In genomic region chr17:57747221-57748017, GRCh38 we compare ENCODE assay signal across 9 cellular contexts. TPM values are rescaled to one million over a fixed set of nuclear protein-coding genes. Genes with fewer than 3 reads are reported as not detected.
DNase-seq lines count a peak whose midpoint lies in the region; ATAC-seq, FAIRE-seq and TF ChIP-seq lines count a peak whose summit lies in the region.
"Had no signal": no experiment of that assay in that cellular context is flagged by ENCODE, and none has a peak within 500 bp of the region (broad histone marks: within the 10 kb centered on the region; RNA-seq: fewer than 3 reads in every experiment).

No MANE protein-coding gene starts in this region.

- H3K27me3 ChIP-seq in GM12878 (replicated peaks in 1 of 2; ENCODE audit: control insufficient read depth in 2 of 2, insufficient read depth in 2 of 2, low read length in 1 of 2) (no peaks in the 10 kb centered on the region; a peak in 2 of 4 replicates), iPS DF 6.9 (ENCODE audit: control insufficient read depth, insufficient read depth, low read length) (no peaks in the 10 kb centered on the region)

- H3K4me3 ChIP-seq in NB4 (ENCODE audit: low read depth, low read length) (no peak overlapping the region), SK-N-MC (no peak overlapping the region), GM12878 (no peak overlapping the region), iPS DF 6.9 (ENCODE audit: low read length) (no peak overlapping the region)

- H3K79me2 ChIP-seq in GM12878 (ENCODE audit: control insufficient read depth, insufficient read depth, low read length): no peaks in the 10 kb centered on the region

- peak; percentile 83 for ATAC-seq in GM12878
- no peak for ATAC-seq in GM21423 (IDR thresholded peaks at IDR 0.05; ENCODE audit: unreplicated experiment)

- WGBS in GM12878 (ENCODE audit: insufficient coverage, insufficient replicate concordance, low lambda C conversion rate, missing lambda C conversion rate): 13% methylated on average over 6 of the region's 6 CpGs
- WGBS in iPS DF 6.9 (ENCODE audit: insufficient coverage, insufficient read length): no CpG with 5 or more reads among the region's 6 CpGs

- peaks cover 12% of the 10 kb centered on the region for H3K4me1 ChIP-seq in GM12878 (ENCODE audit: control insufficient read depth, insufficient read depth, low read length)
- H3K4me1 ChIP-seq in iPS DF 6.9 (ENCODE audit: control insufficient read depth, insufficient read depth, low read length): no peaks in the 10 kb centered on the region; the same call in 1 of the 2 replicates

- H3K36me3 ChIP-seq in SK-N-MC (ENCODE audit: insufficient read depth, low read length): no peaks in the 10 kb centered on the region
- H3K36me3 ChIP-seq in GM12878 (ENCODE audit: control insufficient read depth in 2 of 2, insufficient read depth in 2 of 2, low read length in 1 of 2): no peaks in the 10 kb centered on the region
- H3K36me3 ChIP-seq in iPS DF 6.9 (ENCODE audit: control insufficient read depth, insufficient read depth, low read length): no peaks in the 10 kb centered on the region

- H3K4me2 ChIP-seq in GM12878 (ENCODE audit: control insufficient read depth, insufficient read depth): no peak overlapping the region

- DNase-seq in NK-92 treated with Interleukin-12 subunit alpha and Interleukin-12 subunit beta, amount 100 ng/mL, for 24 hours (lab: John Stamatoyannopoulos, UW): peak; percentile 8
- no peak for DNase-seq in NK-92 (lab: John Stamatoyannopoulos, UW; ENCODE audit: unreplicated experiment)
- peak; percentile 80 for DNase-seq in NB4 (ENCODE audit: low read depth)
- peak; percentile 39 for DNase-seq in SK-N-MC (ENCODE audit: low read depth, low spot score)
- no peak for DNase-seq in GM12878 (ENCODE audit: low read depth, low spot score)
- peak; percentile 35 for DNase-seq in iPS DF 6.9 (ENCODE audit: low read depth, low spot score)
- peak; percentile 13 for DNase-seq in stimulated activated CD4-positive, alpha-beta T cell treated with anti-CD3 and anti-CD28 coated beads, Interleukin-12 subunit alpha, Interleukin-12 subunit beta, amount 100 ng/mL, for 4 hours

- BruUV-seq in GM12878 (replicated peaks; lab: Mats Ljungman, UMichigan): no TSS peak

- SMC1A ChIA-PET in GM12878 (lab: Charles Lee; ENCODE audit: uncharacterized antibody, unreplicated experiment): interaction anchor here (0.6 to 2.7 kb wide), 21 partner anchors 9 to 645 kb away, joined by 3 to 24 read pairs (median 3); no protein-coding TSS in a partner anchor

- no peak overlapping the region for H2AFZ ChIP-seq in GM12878 (ENCODE audit: control insufficient read depth, low read depth, low read length)

- in situ Hi-C loops in GM12878 (cut with MboI): loop anchor here (5.0 kb wide), 2 partner anchors 505 to 620 kb away; no protein-coding TSS in a partner anchor

- POLR2A ChIA-PET in GM12878 (lab: Charles Lee): no interaction called here

- TF ChIP-seq CTCF in NB4 (IDR thresholded peaks at IDR 0.05; ENCODE audit: low read depth, low read length): peak; percentile 72
- peak; percentile 79 to 87 (median 84) for TF ChIP-seq CTCF in GM12878 (IDR thresholded peaks at IDR 0.05 in 2 of 3, conservative IDR thresholded peaks at IDR 0.05 in 1 of 3; ENCODE audit: control insufficient read depth in 2 of 3, extremely low read depth in 1 of 3, insufficient read depth in 1 of 3, low read depth in 3 of 3, low read length in 3 of 3)

- peak; percentile 94 for TF ChIP-seq RAD21 in GM12878 (IDR thresholded peaks at IDR 0.05; ENCODE audit: insufficient read depth, low read depth, low read length)

- CTCF ChIA-PET in GM12878 (lab: Yijun Ruan, JAX): interaction anchor here (0.5 to 3.3 kb wide), 44 partner anchors 8 to 656 kb away, joined by 3 to 34 read pairs (median 4); no protein-coding TSS in a partner anchor

- FAIRE-seq in GM12878 (lab: Jason Lieb, UNC): peak; percentile 78

- H3K9me3 ChIP-seq in SK-N-MC (ENCODE audit: low read depth, low read length) (no peaks in the 10 kb centered on the region), GM12878 (replicated peaks; ENCODE audit: control insufficient read depth, insufficient read depth, low read length) (no peaks in the 10 kb centered on the region), iPS DF 6.9 (ENCODE audit: control insufficient read depth, insufficient read depth, low read length) (no peaks in the 10 kb centered on the region)

- no peak for TF ChIP-seq POLR2A in NB4 (IDR thresholded peaks at IDR 0.05; ENCODE audit: extremely low read depth, insufficient read length)
- TF ChIP-seq POLR2A in GM12878 (IDR thresholded peaks at IDR 0.05; ENCODE audit: low read depth, low read length): no peak

- no peak overlapping the region for H3K9ac ChIP-seq in SK-N-MC (ENCODE audit: insufficient read length)
- no peak overlapping the region for H3K9ac ChIP-seq in GM12878 (ENCODE audit: control insufficient read depth, insufficient read depth, low read length)

- RAD21 ChIA-PET in GM12878 (lab: Charles Lee; ENCODE audit: unreplicated experiment): interaction anchor here (0.5 to 1.8 kb wide), 24 partner anchors 10 to 928 kb away, joined by 3 to 37 read pairs (median 4); no protein-coding TSS in a partner anchor

- H4K20me1 ChIP-seq in GM12878 (ENCODE audit: control insufficient read depth, insufficient read depth): no peaks in the 10 kb centered on the region

- intact Hi-C loops in GM12878 (cut with micrococcal nuclease; ENCODE audit: unreplicated experiment): loop anchor here (1.0 to 5.0 kb wide), 5 partner anchors 75 to 617 kb away; no protein-coding TSS in a partner anchor

- TF ChIP-seq EP300 in GM12878 (IDR thresholded peaks at IDR 0.05; ENCODE audit: borderline replicate concordance in 1 of 2, control insufficient read depth in 1 of 2, low read depth in 2 of 2, low read length in 2 of 2): no peak

- no peak overlapping the region for H3K27ac ChIP-seq in SK-N-MC
- H3K27ac ChIP-seq in GM12878 (ENCODE audit: control insufficient read depth, insufficient read depth): no peak overlapping the region
- H3K27ac ChIP-seq in iPS DF 6.9 (ENCODE audit: low read length): no peak overlapping the region
- H3K27ac ChIP-seq: epithelial cell of prostate had no signal

TF ChIP-seq in GM12878, 131 proteins besides CTCF, POLR2A, EP300 and RAD21:
- TF ChIP-seq CBFB (IDR thresholded peaks at IDR 0.05; ENCODE audit: low read depth) (no peak), SMC3 (IDR thresholded peaks at IDR 0.05; ENCODE audit: borderline replicate concordance, low read length) (peak; percentile 78), MTA2 (IDR thresholded peaks at IDR 0.05; ENCODE audit: low read depth) (no peak), DPF2 (IDR thresholded peaks at IDR 0.05) (no peak), NFIC (IDR thresholded peaks at IDR 0.05; ENCODE audit: low read depth, low read length) (no peak), TCF7 (IDR thresholded peaks at IDR 0.05; ENCODE audit: borderline replicate concordance) (no peak), PRDM15 (CRISPR knock-in tag; IDR thresholded peaks at IDR 0.05) (no peak)

RNA-seq across cellular contexts. Expression of gene CCDC182, which starts 2.3 kb away (rescaled TPM):
- not detected in 2 replicates for total RNA-seq in GM12878 (2013; cell fraction: nucleolus; rRNA removed)
- not detected in 2 replicates for total RNA-seq in GM12878 (2014; rRNA removed)
- total RNA-seq in GM12878 (2014; rRNA removed; fragmentation: Illumina TruSeq; extraction: Trizol): not detected in 2 replicates
- total RNA-seq in GM12878 (2021): not detected in 2 replicates
- not detected for polyA plus RNA-seq in GM12878 (2011; ENCODE audit: low read depth)
- polyA plus RNA-seq in GM12878 (2011; rRNA removed): not detected in 2 replicates
- not detected in 2 replicates for polyA plus RNA-seq in GM12878 (2011; cell fraction: cytosol; rRNA removed)
- not detected in 2 replicates for polyA plus RNA-seq in GM12878 (2011; cell fraction: nucleus; rRNA removed)
- not detected in 2 replicates for polyA plus RNA-seq in GM12878 (2012)
- polyA plus RNA-seq in GM12878 (2014; fragmentation: Illumina TruSeq; extraction: Trizol): not detected in 2 replicates
- polyA plus RNA-seq in GM12878 (2014; fragmentation: Nextera tagmentation; extraction: Ambion mirVana): not detected
- polyA plus RNA-seq in GM12878 (2014; rRNA removed): not detected in 2 replicates
- polyA plus RNA-seq in GM12878 (2016; fragmentation: Nextera tagmentation; extraction: Ambion mirVana): not detected
- polyA minus RNA-seq in GM12878 (2011; rRNA and poly(A)+ RNA removed): not detected in 2 replicates
- not detected in 2 replicates for polyA minus RNA-seq in GM12878 (2011; cell fraction: cytosol; rRNA and poly(A)+ RNA removed)
- not detected in 2 replicates for polyA minus RNA-seq in GM12878 (2011; cell fraction: nucleus; rRNA and poly(A)+ RNA removed)

Comparison
In these comparisons a context has a peak if more than half of its experiments do, and no peak if none do; other contexts are left out.
1. DNase-seq: peak in NK-92 treated with Interleukin-12 subunit alpha and Interleukin-12 subunit beta, amount 100 ng/mL, for 24 hours (single experiment), NB4 (single experiment), SK-N-MC (single experiment), iPS DF 6.9 (single experiment) and stimulated activated CD4-positive, alpha-beta T cell treated with anti-CD3 and anti-CD28 coated beads, Interleukin-12 subunit alpha, Interleukin-12 subunit beta, amount 100 ng/mL, for 4 hours (single experiment); none in NK-92 (single experiment) and GM12878 (single experiment).